ENCODE assay signal across 18 cellular contexts in genomic region chr1:219179293-219179692, GRCh38. TPM values are rescaled to one million over a fixed set of nuclear protein-coding genes. Genes with fewer than 3 reads are reported as not detected.
DNase-seq lines count a peak whose midpoint lies in the region; ATAC-seq and TF ChIP-seq lines count a peak whose summit lies in the region.
"Had no signal": no experiment of that assay in that cellular context is flagged by ENCODE, and none has a peak within 500 bp of the region (broad histone marks: within the 10 kb centered on the region; RNA-seq: fewer than 3 reads in every experiment).

No MANE protein-coding gene starts in this region.

- H3K36me3 Mint-ChIP-seq in IgD-negative memory B cell = peaks cover 20% of the 10 kb centered on the region

- H2BK5ac ChIP-seq in mesenchymal stem cell (ENCODE audit: low read depth, low read length, poor library complexity, severe bottlenecking) = no peak overlapping the region

- no peak overlapping the region for H3K18ac ChIP-seq in mesenchymal stem cell (ENCODE audit: low read depth in 1 of 2, low read length in 2 of 2)

- no peak overlapping the region for H3K23ac ChIP-seq in mesenchymal stem cell (ENCODE audit: low read length in 2 of 2)

- peaks cover 9% of the 10 kb centered on the region for H3K79me1 ChIP-seq in mesenchymal stem cell (replicated peaks; ENCODE audit: low read length, poor library complexity, severe bottlenecking)

- no peak overlapping the region for H3K4me2 ChIP-seq in mesenchymal stem cell (ENCODE audit: low read length, poor library complexity, severe bottlenecking)

- peaks cover 4 to 75% of the 10 kb centered on the region in 2 experiments for H3K36me3 ChIP-seq in mesenchymal stem cell (ENCODE audit: control insufficient read depth in 1 of 2, insufficient read depth in 2 of 2, low read depth in 1 of 2, low read length in 2 of 2)
- no peaks in the 10 kb centered on the region for H3K36me3 ChIP-seq in tibial artery
- H3K36me3 ChIP-seq: uterus had no signal

- no peak overlapping the region for H2BK12ac ChIP-seq in mesenchymal stem cell (ENCODE audit: low read length in 2 of 2)

- H3K9ac ChIP-seq in mesenchymal stem cell (ENCODE audit: low read length) = peak overlapping the region; percentile 19

- H4K91ac ChIP-seq in mesenchymal stem cell (ENCODE audit: low read length) = no peak overlapping the region

- DNase-seq in AG10803 (ENCODE audit: low read depth) = peak; percentile 63
- DNase-seq in choroid plexus epithelial cell (ENCODE audit: low read depth) = peak; percentile 57
- DNase-seq in mesenchymal stem cell = no peak
- no peak for DNase-seq in tibial artery
- DNase-seq in NCI-H2029 treated with DMSO at 0.1 percent for 48 hours (lab: John Stamatoyannopoulos, UW) = no peak
- DNase-seq: activated B cell treated with CpG ODN at 0.5 μM for 24 hours; amygdala; mesendoderm; MM.1S; RPMI8226; stimulated activated naive CD8-positive, alpha-beta T cell treated with anti-CD3 and anti-CD28 coated beads, Interleukin-15, amount 100 ng/mL, for 72 hours; T-cell; uterus had no signal

- H3K4me3 ChIP-seq in AG10803 (ENCODE audit: low read length) = no peak overlapping the region
- no peak overlapping the region for H3K4me3 ChIP-seq in choroid plexus epithelial cell (ENCODE audit: low read depth, low read length)
- H3K4me3 ChIP-seq in mesenchymal stem cell (ENCODE audit: insufficient read depth in 1 of 2, low read depth in 1 of 2, low read length in 2 of 2) = no peak overlapping the region
- no peak overlapping the region for H3K4me3 ChIP-seq in tibial artery
- H3K4me3 ChIP-seq: GM12878, HAP-1, uterus had no signal

- peak overlapping the region in 2 of 3 donors; percentile 37 to 61 for H3K27ac Mint-ChIP-seq in IgD-negative memory B cell
- H3K27ac Mint-ChIP-seq: stimulated activated naive CD8-positive, alpha-beta T cell treated with anti-CD3 and anti-CD28 coated beads, Interleukin-15, amount 100 ng/mL, for 72 hours; T-cell had no signal

- H2AFZ ChIP-seq in mesenchymal stem cell (ENCODE audit: low read depth, low read length) = no peak overlapping the region

- intact Hi-C loops in tibial artery (cut with DNase I; ENCODE audit: low total_unique reads) = no loop called here

- H3K27me3 Mint-ChIP-seq in IgD-negative memory B cell = no peaks in the 10 kb centered on the region
- H3K27me3 Mint-ChIP-seq: activated B cell treated with CpG ODN at 0.5 μM for 24 hours; stimulated activated naive CD8-positive, alpha-beta T cell treated with anti-CD3 and anti-CD28 coated beads, Interleukin-15, amount 100 ng/mL, for 72 hours; T-cell had no signal

- peaks cover 45 to 59% (median 49%) of the 10 kb centered on the region in 3 donors for H3K4me1 Mint-ChIP-seq in IgD-negative memory B cell

- no peak overlapping the region for H3K4ac ChIP-seq in mesenchymal stem cell (ENCODE audit: low read depth in 1 of 2, low read length in 2 of 2)

- no peak overlapping the region for H2BK15ac ChIP-seq in mesenchymal stem cell (ENCODE audit: low read depth, poor library complexity, severe bottlenecking)

- H3K9me3 Mint-ChIP-seq in IgD-negative memory B cell = peaks cover 0 to 1% (median 0%) of the 10 kb centered on the region in 3 donors
- H3K9me3 Mint-ChIP-seq: activated B cell treated with CpG ODN at 0.5 μM for 24 hours; stimulated activated naive CD8-positive, alpha-beta T cell treated with anti-CD3 and anti-CD28 coated beads, Interleukin-15, amount 100 ng/mL, for 72 hours; T-cell had no signal

- H3K27me3 ChIP-seq in mesenchymal stem cell (ENCODE audit: control insufficient read depth in 1 of 2, insufficient read depth in 1 of 2, low read length in 2 of 2) (no peaks in the 10 kb centered on the region), tibial artery (no peaks in the 10 kb centered on the region)
- H3K27me3 ChIP-seq: uterus had no signal

- H3K27ac ChIP-seq in mesenchymal stem cell (ENCODE audit: low read length, poor library complexity, severe bottlenecking) = no peak overlapping the region
- H3K27ac ChIP-seq in tibial artery = peak overlapping the region in 1 of 2 donors; percentile 41

- peaks cover 6% of the 10 kb centered on the region for H3K9me3 ChIP-seq in mesenchymal stem cell (ENCODE audit: control insufficient read depth, low read length)
- H3K9me3 ChIP-seq in tibial artery = no peaks in the 10 kb centered on the region
- H3K9me3 ChIP-seq: HAP-1, uterus had no signal

- no peak overlapping the region for H2AK5ac ChIP-seq in mesenchymal stem cell (ENCODE audit: low read length, severe bottlenecking)

- no peak overlapping the region for H2BK120ac ChIP-seq in mesenchymal stem cell (ENCODE audit: low read depth, low read length)

- TF ChIP-seq CTCF in AG10803 (conservative IDR thresholded peaks at IDR 0.05; ENCODE audit: low read length) = no peak
- TF ChIP-seq CTCF in choroid plexus epithelial cell (conservative IDR thresholded peaks at IDR 0.05; ENCODE audit: low read depth, low read length) = no peak
- TF ChIP-seq CTCF in tibial artery (IDR thresholded peaks at IDR 0.05) = no peak

- H3K4me3 Mint-ChIP-seq in IgD-negative memory B cell = peak overlapping the region in 2 of 4 donors; percentile 11 to 33
- H3K4me3 Mint-ChIP-seq: activated B cell treated with CpG ODN at 0.5 μM for 24 hours, T-cell had no signal

- no peak overlapping the region for H3K14ac ChIP-seq in mesenchymal stem cell (ENCODE audit: low read length in 2 of 2)

- ATAC-seq in HG03342 (IDR thresholded peaks at IDR 0.05; ENCODE audit: unreplicated experiment) (no peak), GM19397 (IDR thresholded peaks at IDR 0.05; ENCODE audit: unreplicated experiment) (no peak)
- ATAC-seq: GM12878; stimulated activated naive CD8-positive, alpha-beta T cell treated with anti-CD3 and anti-CD28 coated beads, Interleukin-15, amount 100 ng/mL, for 72 hours; T-cell had no signal

- no peak overlapping the region for H4K8ac ChIP-seq in mesenchymal stem cell (ENCODE audit: low read length)

- no peaks in the 10 kb centered on the region for H3K4me1 ChIP-seq in mesenchymal stem cell (ENCODE audit: control insufficient read depth, insufficient read depth, low read depth, low read length)
- peaks cover 0 to 56% (median 21%) of the 10 kb centered on the region in 4 donors for H3K4me1 ChIP-seq in tibial artery
- H3K4me1 ChIP-seq: uterus had no signal

RNA-seq across cellular contexts. Expression of gene LYPLAL1, which starts 5.6 kb away (rescaled TPM):
- 157 TPM for polyA plus RNA-seq in IgD-negative memory B cell
- 15.9 TPM for polyA plus RNA-seq in mesenchymal stem cell (2013, experiment 1 of 2)
- polyA plus RNA-seq in mesenchymal stem cell (2013, experiment 2 of 2) = 18.2 TPM

Comparison
In these comparisons a context has a peak if more than half of its experiments do, and no peak if none do; other contexts are left out.
1. DNase-seq: peak in AG10803 (single experiment) and choroid plexus epithelial cell (single experiment); none in mesenchymal stem cell (single experiment), tibial artery (0 of 2) and NCI-H2029 treated with DMSO at 0.1 percent for 48 hours (single experiment).